In the genomic region with DNA sequence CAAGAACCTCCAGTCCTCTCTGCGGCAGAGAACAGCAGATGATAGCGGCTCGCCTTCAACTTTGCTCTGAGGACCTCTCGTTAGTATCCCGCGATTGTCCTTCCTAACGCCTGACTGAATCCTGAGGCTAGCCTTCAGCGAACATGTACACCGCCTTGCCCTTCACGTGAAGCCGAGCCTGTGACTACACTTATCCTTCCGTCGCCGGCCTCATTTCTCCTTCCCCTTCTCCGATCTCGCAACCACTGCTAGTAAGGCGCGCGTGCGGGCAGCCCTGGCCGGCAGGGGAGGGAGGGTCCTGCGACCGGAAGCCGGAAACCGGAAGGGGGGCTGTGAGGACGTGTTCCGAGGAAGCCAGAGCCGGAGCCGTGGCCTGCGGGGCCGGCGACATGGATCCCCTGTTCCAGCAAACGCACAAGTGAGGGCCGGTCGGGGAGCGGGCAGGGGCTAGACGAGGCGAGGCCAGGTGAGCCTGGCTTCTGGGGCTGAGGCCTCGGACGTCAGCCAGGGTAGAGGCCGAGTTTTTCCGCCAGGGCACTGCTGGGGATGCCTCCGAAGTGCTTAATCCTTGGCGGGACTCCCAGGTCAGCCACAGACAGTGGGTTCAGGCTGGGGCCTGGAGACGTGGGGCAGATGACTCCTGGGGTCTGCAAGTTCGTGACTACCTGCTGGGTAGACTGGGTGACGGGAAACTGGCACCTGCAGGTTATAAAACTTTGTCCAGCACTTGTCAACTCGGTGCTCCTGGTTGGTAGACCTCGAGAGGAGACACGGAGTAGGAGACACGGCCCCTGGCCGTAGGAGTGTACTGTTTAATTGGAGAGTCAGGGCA, we compare ENCODE assay signal across 8 cellular contexts. TPM values are rescaled to one million over a fixed set of nuclear protein-coding genes. Genes with fewer than 3 reads are reported as not detected.
DNase-seq lines count a peak whose midpoint lies in the region; ATAC-seq and TF ChIP-seq lines count a peak whose summit lies in the region.

A gene (plus strand): TSS at position 357 of the 832 bp plus-strand sequence. CDS start 33 bp downstream, at position 390.

- H3K9me3 Mint-ChIP-seq in activated naive CD8-positive, alpha-beta T cell treated with anti-CD3 and anti-CD28 coated beads, Interleukin-2, amount 10 ng/mL, durations not matched to agents 7 days and 5 days = no peaks in the 10 kb centered on the region

- H3K9ac ChIP-seq in SU-DHL-6 (ENCODE audit: low read length) (peak within 1 kb of the TSS; percentile 91), parathyroid adenoma (peak within 1 kb of the TSS; percentile 58)

- H3K36me3 ChIP-seq in SU-DHL-6 (ENCODE audit: low read length) = no peaks in the 10 kb centered on the region
- no peaks in the 10 kb centered on the region for H3K36me3 ChIP-seq in parathyroid adenoma (ENCODE audit: control insufficient read depth, insufficient read depth, low read length)
- no peaks in the 10 kb centered on the region for H3K36me3 ChIP-seq in tibial artery

- H3K27ac ChIP-seq in SU-DHL-6 (ENCODE audit: low read depth, low read length) (peak within 1 kb of the TSS; percentile 84), parathyroid adenoma (peak within 1 kb of the TSS; percentile 81), tibial artery (peak within 1 kb of the TSS; percentile 87 to 92)

- peaks cover 6% of the 10 kb centered on the region for H3K4me1 ChIP-seq in parathyroid adenoma
- H3K4me1 ChIP-seq in tibial artery = peaks cover 0 to 45% (median 21%) of the 10 kb centered on the region in 4 donors

- DNase-seq in NCI-H1105 treated with DMSO at 0.1 percent for 48 hours (lab: John Stamatoyannopoulos, UW) (peak; percentile 84), Right ventricle myocardium inferior (ENCODE audit: missing footprints) (peak; percentile 95), tibial artery (peak; percentile 81 to 92)
- peak; percentile 93 for DNase-seq in activated naive CD8-positive, alpha-beta T cell treated with anti-CD3 and anti-CD28 coated beads, Interleukin-2, amount 10 ng/mL, durations not matched to agents 7 days and 5 days

- H3K4me3 ChIP-seq in SU-DHL-6 (ENCODE audit: insufficient read depth, low read length, poor library complexity, severe bottlenecking) = peak within 1 kb of the TSS; percentile 92
- H3K4me3 ChIP-seq in parathyroid adenoma (ENCODE audit: low read depth, low read length) = peak within 1 kb of the TSS; percentile 98
- peak within 1 kb of the TSS; percentile 85 to 88 for H3K4me3 ChIP-seq in tibial artery

- H2AFZ ChIP-seq in SU-DHL-6 (ENCODE audit: low read depth, low read length, severe bottlenecking) (peak within 1 kb of the TSS; percentile 91), parathyroid adenoma (peak within 1 kb of the TSS; percentile 74)

- no peaks in the 10 kb centered on the region for H4K20me1 ChIP-seq in SU-DHL-6 (ENCODE audit: low read depth, low read length)

- H3K79me2 ChIP-seq in SU-DHL-6 (ENCODE audit: insufficient read depth, low read length) (peaks cover 50% of the 10 kb centered on the region), parathyroid adenoma (peaks cover 40% of the 10 kb centered on the region)

- peak within 1 kb of the TSS; percentile 90 for H3K4me3 Mint-ChIP-seq in activated naive CD8-positive, alpha-beta T cell treated with anti-CD3 and anti-CD28 coated beads, Interleukin-2, amount 10 ng/mL, durations not matched to agents 7 days and 5 days

- ATAC-seq in HG02642 (IDR thresholded peaks at IDR 0.05; ENCODE audit: poor library complexity, unreplicated experiment) (peak; percentile 95), Right ventricle myocardium inferior (peak; percentile 98)
- peak; percentile 93 for ATAC-seq in activated naive CD8-positive, alpha-beta T cell treated with anti-CD3 and anti-CD28 coated beads, Interleukin-2, amount 10 ng/mL, durations not matched to agents 7 days and 5 days (ENCODE audit: low read depth)

- H3K27me3 ChIP-seq in SU-DHL-6 (ENCODE audit: low read length) (no peaks in the 10 kb centered on the region), parathyroid adenoma (ENCODE audit: control insufficient read depth, insufficient read depth, low read length) (no peaks in the 10 kb centered on the region), tibial artery (no peaks in the 10 kb centered on the region)

- peak; percentile 80 for TF ChIP-seq POLR2A in GM10847 (IDR thresholded peaks at IDR 0.05; ENCODE audit: extremely low read depth, insufficient read length)

- POLR2A ChIA-PET in activated naive CD8-positive, alpha-beta T cell treated with anti-CD3 and anti-CD28 coated beads, Interleukin-2, amount 10 ng/mL, durations not matched to agents 7 days and 5 days (lab: Charles Lee) = no interaction called here

- H3K9me3 ChIP-seq in SU-DHL-6 (ENCODE audit: insufficient read depth, low read length) (no peaks in the 10 kb centered on the region), parathyroid adenoma (ENCODE audit: control insufficient read depth, low read length) (no peaks in the 10 kb centered on the region), tibial artery (no peaks in the 10 kb centered on the region)

- H3K4me2 ChIP-seq in SU-DHL-6 (ENCODE audit: low read depth, low read length, poor library complexity, severe bottlenecking) (peak within 1 kb of the TSS; percentile 90), parathyroid adenoma (ENCODE audit: low read length) (peak within 1 kb of the TSS; percentile 99)

- peaks cover 35% of the 10 kb centered on the region for H3K4me1 Mint-ChIP-seq in activated naive CD8-positive, alpha-beta T cell treated with anti-CD3 and anti-CD28 coated beads, Interleukin-2, amount 10 ng/mL, durations not matched to agents 7 days and 5 days

- H3K36me3 Mint-ChIP-seq in activated naive CD8-positive, alpha-beta T cell treated with anti-CD3 and anti-CD28 coated beads, Interleukin-2, amount 10 ng/mL, durations not matched to agents 7 days and 5 days = peaks cover 2% of the 10 kb centered on the region

- no peaks in the 10 kb centered on the region for H3K9me2 ChIP-seq in SU-DHL-6 (replicated peaks; ENCODE audit: insufficient read depth, low read length)

- no peaks in the 10 kb centered on the region for H3F3A ChIP-seq in SU-DHL-6 (ENCODE audit: insufficient read depth)

- H3K27me3 Mint-ChIP-seq in activated naive CD8-positive, alpha-beta T cell treated with anti-CD3 and anti-CD28 coated beads, Interleukin-2, amount 10 ng/mL, durations not matched to agents 7 days and 5 days = no peaks in the 10 kb centered on the region

- TF ChIP-seq CTCF in SU-DHL-6 (IDR thresholded peaks at IDR 0.05; ENCODE audit: insufficient read depth, low read length, poor library complexity, severe bottlenecking) = no peak
- TF ChIP-seq CTCF in parathyroid adenoma (IDR thresholded peaks at IDR 0.05) = no peak
- peak in 1 of 2 experiments; percentile 23 for TF ChIP-seq CTCF in tibial artery (IDR thresholded peaks at IDR 0.05)

- intact Hi-C loops in Right ventricle myocardium inferior (cut with DNase I) (no loop called here), tibial artery (cut with DNase I; ENCODE audit: low total_unique reads) (no loop called here)

- H3K27ac Mint-ChIP-seq in activated naive CD8-positive, alpha-beta T cell treated with anti-CD3 and anti-CD28 coated beads, Interleukin-2, amount 10 ng/mL, durations not matched to agents 7 days and 5 days = peak within 1 kb of the TSS; percentile 99

RNA-seq across cellular contexts. Expression of the gene that starts here (rescaled TPM):
- 10 to 100 TPM; 67.2 to 68.5 TPM for total RNA-seq in activated naive CD8-positive, alpha-beta T cell treated with anti-CD3 and anti-CD28 coated beads, Interleukin-2, amount 10 ng/mL, durations not matched to agents 7 days and 5 days
- total RNA-seq in Right ventricle myocardium inferior = 35.2 TPM

Comparison
In these comparisons a context has a peak if more than half of its experiments do, and no peak if none do; other contexts are left out.
1. Peak in every context shown above with its lines: DNase-seq, ATAC-seq, H3K4me3 ChIP-seq and H3K27ac ChIP-seq.